Comparison of ENCODE assay signal across 21 cellular contexts in the genomic region with DNA sequence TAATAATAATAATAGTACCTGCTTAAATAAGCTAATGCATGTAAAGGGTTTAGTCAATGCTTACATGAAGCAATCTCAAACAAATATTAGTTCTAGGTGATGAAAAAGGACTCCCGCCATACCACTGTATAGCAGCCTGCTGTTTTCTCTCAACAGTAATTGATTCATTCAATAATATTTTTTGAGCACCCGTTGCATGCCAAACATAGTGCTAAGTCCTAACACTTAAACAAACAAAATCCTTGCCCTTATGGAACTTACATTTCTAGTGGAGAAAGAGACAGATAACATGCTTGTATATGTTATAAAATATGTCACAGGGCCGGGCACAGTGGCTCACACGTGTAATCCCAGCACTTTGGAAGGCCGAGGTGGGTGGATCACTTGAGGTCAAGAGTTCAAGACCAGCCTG.
DNase-seq lines count a peak whose midpoint lies in the region; ATAC-seq and TF ChIP-seq lines count a peak whose summit lies in the region.
"Had no signal": no experiment of that assay in that cellular context is flagged by ENCODE, and none has a peak within 500 bp of the region (broad histone marks: within the 10 kb centered on the region; RNA-seq: fewer than 3 reads in every experiment).

No MANE protein-coding gene starts in this region.

- H3K27me3 Mint-ChIP-seq in mesothelial cell of epicardium (ENCODE audit: low read depth), result no peaks in the 10 kb centered on the region
- H3K27me3 Mint-ChIP-seq: CD4-positive, alpha-beta T cell had no signal

- H3K9me3 Mint-ChIP-seq in mesothelial cell of epicardium, result no peaks in the 10 kb centered on the region
- H3K9me3 Mint-ChIP-seq: CD14-positive monocyte; CD4-positive, alpha-beta T cell; CD8-positive, alpha-beta memory T cell; GM23338; H9 had no signal

- H3K4me3 ChIP-seq in heart right ventricle (no peak overlapping the region), spleen (no peak overlapping the region)
- H3K4me3 ChIP-seq: BLaER1 treated with 17β-estradiol and CSF1 and Interleukin-3, amounts not matched to agents 10 nM and 100 nM; GM12878; GM23338 had no signal

- WGBS in heart right ventricle, 2 donors, result 88 to 92% methylated on average over 5 of the region's 5 CpGs
- WGBS in spleen, 5 donors, result 75 to 92% (median 84%) methylated on average over 5 of the region's 5 CpGs

- peaks cover 3 to 65% (median 50%) of the 10 kb centered on the region in 9 donors for H3K4me1 ChIP-seq in heart right ventricle
- peaks cover 19 to 47% (median 29%) of the 10 kb centered on the region in 6 donors for H3K4me1 ChIP-seq in spleen

- DNase-seq in cardiac septum (ENCODE audit: low spot score) (peak; percentile 20), heart right ventricle (no peak), mesothelial cell of epicardium (ENCODE audit: low spot score in 2 of 2, unreplicated experiment in 2 of 2) (no peak), spleen (peak; percentile 19), NCI-H2227 treated with DMSO at 0.1 percent for 48 hours (lab: John Stamatoyannopoulos, UW) (no peak), SKM-1 (lab: John Stamatoyannopoulos, UW; ENCODE audit: unreplicated experiment) (no peak)
- no peak for DNase-seq in activated CD4-positive, alpha-beta T cell treated with anti-CD3 and anti-CD28 coated beads, Interleukin-2, amount 50 U/mL, for 1 hour
- DNase-seq: CD4-positive, alpha-beta T cell; CD8-positive, alpha-beta memory T cell; DMS 273 treated with DMSO at 0.1 percent for 48 hours; DMS79; EL; GDM1; H9 had no signal

- H3K27ac Mint-ChIP-seq in mesothelial cell of epicardium, result peak overlapping the region; percentile 18
- H3K27ac Mint-ChIP-seq: B cell; CD14-positive monocyte; CD4-positive, alpha-beta T cell; CD8-positive, alpha-beta memory T cell had no signal

- TF ChIP-seq CTCF in heart right ventricle (IDR thresholded peaks at IDR 0.05) (no peak), mesothelial cell of epicardium (IDR thresholded peaks at IDR 0.05; ENCODE audit: unreplicated experiment) (no peak), spleen (IDR thresholded peaks at IDR 0.05 in 8 of 11, conservative IDR thresholded peaks at IDR 0.05 in 3 of 11) (no peak)

- no peaks in the 10 kb centered on the region for H3K9me3 ChIP-seq in heart right ventricle
- H3K9me3 ChIP-seq in spleen, result no peaks in the 10 kb centered on the region
- H3K9me3 ChIP-seq: BLaER1 treated with 17β-estradiol and CSF1 and Interleukin-3, amounts not matched to agents 10 nM and 100 nM had no signal

- H3K27ac ChIP-seq in heart right ventricle, result no peak overlapping the region
- no peak overlapping the region for H3K27ac ChIP-seq in spleen
- H3K27ac ChIP-seq: 22Rv1; BLaER1 treated with 17β-estradiol and CSF1 and Interleukin-3, amounts not matched to agents 10 nM and 100 nM had no signal

- no peaks in the 10 kb centered on the region for H3K36me3 ChIP-seq in heart right ventricle
- no peaks in the 10 kb centered on the region for H3K36me3 ChIP-seq in spleen
- H3K36me3 ChIP-seq: BLaER1 treated with 17β-estradiol and CSF1 and Interleukin-3, amounts not matched to agents 10 nM and 100 nM had no signal

- no peak for TF ChIP-seq POLR2A in spleen (IDR thresholded peaks at IDR 0.05)

- H3K4me3 Mint-ChIP-seq in mesothelial cell of epicardium, result no peak overlapping the region
- H3K4me3 Mint-ChIP-seq: B cell; CD14-positive monocyte; CD4-positive, alpha-beta T cell; CD8-positive, alpha-beta memory T cell; GM23338; H9 had no signal

- intact Hi-C loops in cardiac septum (cut with DNase I), result no loop called here
- intact Hi-C loops in heart right ventricle (cut with DNase I), result loop anchor here in 1 of 10 donors (10.0 kb wide), 1 partner anchor 218 kb away; no protein-coding TSS in a partner anchor
- intact Hi-C loops in spleen (cut with DNase I; ENCODE audit: low total_unique reads), result no loop called here

- peaks cover 59% of the 10 kb centered on the region for H3K4me1 Mint-ChIP-seq in mesothelial cell of epicardium
- H3K4me1 Mint-ChIP-seq: B cell; CD8-positive, alpha-beta memory T cell had no signal

- no peaks in the 10 kb centered on the region for H3K27me3 ChIP-seq in heart right ventricle
- no peaks in the 10 kb centered on the region for H3K27me3 ChIP-seq in spleen (replicated peaks in 1 of 7)
- H3K27me3 ChIP-seq: BLaER1 treated with 17β-estradiol and CSF1 and Interleukin-3, amounts not matched to agents 10 nM and 100 nM had no signal

- ATAC-seq in heart right ventricle, result no peak
- ATAC-seq: GM12878, GM23338, HCT116 had no signal

- peaks cover under 1% of the 10 kb centered on the region for H3K36me3 Mint-ChIP-seq in mesothelial cell of epicardium
- H3K36me3 Mint-ChIP-seq: CD14-positive monocyte; CD8-positive, alpha-beta memory T cell had no signal

Comparison
In these comparisons a context has a peak if more than half of its experiments do, and no peak if none do; other contexts are left out.
1. DNase-seq: peak in cardiac septum (single experiment) and spleen (single experiment); none in heart right ventricle (0 of 2), mesothelial cell of epicardium (0 of 2), NCI-H2227 treated with DMSO at 0.1 percent for 48 hours (single experiment), activated CD4-positive, alpha-beta T cell treated with anti-CD3 and anti-CD28 coated beads, Interleukin-2, amount 50 U/mL, for 1 hour (single experiment) and SKM-1 (single experiment).